Comparison of ENCODE assay signal across 29 cellular contexts in the genomic region with DNA sequence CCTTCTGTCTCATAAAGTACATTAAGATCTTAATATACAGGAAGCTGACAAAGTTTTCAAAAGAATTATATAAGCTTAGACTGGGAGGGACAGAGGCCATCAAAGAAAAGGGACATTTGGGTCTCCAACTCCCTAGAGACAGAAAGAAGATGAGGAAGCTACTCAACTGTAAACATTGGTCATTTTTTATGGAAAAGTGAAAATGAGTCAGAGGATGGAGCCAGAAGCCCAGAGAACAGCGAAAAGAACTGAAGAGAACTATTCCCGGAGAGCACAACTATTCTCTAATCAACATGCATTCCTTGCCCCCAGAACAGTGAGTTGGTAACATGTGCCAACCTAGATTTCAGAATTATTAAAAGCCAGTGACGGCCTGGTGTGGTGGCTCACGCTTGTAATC.
"Had no signal": no experiment of that assay in that cellular context is flagged by ENCODE, and none has a peak within 500 bp of the region (broad histone marks: within the 10 kb centered on the region; RNA-seq: fewer than 3 reads in every experiment).

No MANE protein-coding gene starts in this region.

- H3K27ac ChIP-seq: neutrophil, ovary, parathyroid adenoma, psoas muscle, right lobe of liver, sigmoid colon, stomach, thoracic aorta, thyroid gland, tibial nerve, upper lobe of left lung, vagina had no signal

- DNase-seq: nephron progenitor cell; nucleus accumbens; ovary; posterior cingulate gyrus; psoas muscle; right cardiac atrium; right lobe of liver; sigmoid colon; small intestine; stimulated activated CD4-positive, alpha-beta T cell treated with anti-CD3 and anti-CD28 coated beads, Interleukin-15, amount 100 ng/mL, for 24 hours; stimulated activated CD4-positive, alpha-beta T cell treated with anti-CD3 and anti-CD28 coated beads, Interleukin-2, amount 100 ng/mL, for 24 hours; stimulated activated CD4-positive, alpha-beta T cell treated with anti-CD3 and anti-CD28 coated beads, Interleukin-2, amount 100 ng/mL, for 48 hours; stimulated activated CD4-positive, alpha-beta T cell treated with anti-CD3 and anti-CD28 coated beads, Interleukin-4, amount 100 ng/mL, for 24 hours; stimulated activated naive B cell treated with anti-CD40 and anti-IgM and Interleukin-4, amounts not matched to agents 10 μg/mL and 1 μg/mL and 100 μg/mL, for 72 hours; stimulated activated naive CD4-positive, alpha-beta T cell treated with Interleukin-2 at 50 U/mL for 16 hours; stomach; thyroid gland; trophoblast cell; upper lobe of left lung had no signal

- H3K27me3 ChIP-seq: neutrophil, ovary, right lobe of liver, sigmoid colon, stomach, thyroid gland, tibial nerve, upper lobe of left lung, vagina had no signal

- H3K27ac Mint-ChIP-seq: natural killer cell treated with Interleukin-12 subunit alpha and Interleukin-12 subunit beta and Interleukin-15 and Interleukin-18, amount 100 ng/mL, for 72 hours; nephron progenitor cell; progenitor cell of endocrine pancreas; stimulated activated effector memory CD8-positive, alpha-beta T cell treated with anti-CD3 and anti-CD28 coated beads, Interleukin-12 subunit alpha, Interleukin-12 subunit beta, amount 100 ng/mL, for 72 hours; stimulated activated naive B cell treated with anti-CD40 and anti-IgM and Interleukin-4, amounts not matched to agents 10 μg/mL and 1 μg/mL and 100 μg/mL, for 72 hours; stimulated activated naive CD8-positive, alpha-beta T cell treated with anti-CD3 and anti-CD28 coated beads, Interleukin-15, Interleukin-2, amounts not matched to agents 100 ng/mL and 50 ng/mL, for 24 hours had no signal

- H3K4me1 Mint-ChIP-seq: neural crest cell; stimulated activated effector memory CD8-positive, alpha-beta T cell treated with anti-CD3 and anti-CD28 coated beads, Interleukin-12 subunit alpha, Interleukin-12 subunit beta, amount 100 ng/mL, for 72 hours; stimulated activated naive B cell treated with anti-CD40 and anti-IgM and Interleukin-4, amounts not matched to agents 10 μg/mL and 1 μg/mL and 100 μg/mL, for 72 hours had no signal

- H3K27me3 Mint-ChIP-seq: natural killer cell treated with Interleukin-12 subunit alpha and Interleukin-12 subunit beta and Interleukin-15 and Interleukin-18, amount 100 ng/mL, for 72 hours; progenitor cell of endocrine pancreas; stimulated activated naive B cell treated with anti-CD40 and anti-IgM and Interleukin-4, amounts not matched to agents 10 μg/mL and 1 μg/mL and 100 μg/mL, for 72 hours; stimulated activated naive CD8-positive, alpha-beta T cell treated with anti-CD3 and anti-CD28 coated beads, Interleukin-15, Interleukin-2, amounts not matched to agents 100 ng/mL and 50 ng/mL, for 24 hours had no signal

- H3K9me3 ChIP-seq: neutrophil, ovary, psoas muscle, right lobe of liver, sigmoid colon, thoracic aorta, thyroid gland, tibial nerve, upper lobe of left lung, vagina had no signal

- H3K9me3 Mint-ChIP-seq: nephron progenitor cell had no signal

- H3K36me3 Mint-ChIP-seq: stimulated activated effector memory CD8-positive, alpha-beta T cell treated with anti-CD3 and anti-CD28 coated beads, Interleukin-12 subunit alpha, Interleukin-12 subunit beta, amount 100 ng/mL, for 72 hours; stimulated activated naive B cell treated with anti-CD40 and anti-IgM and Interleukin-4, amounts not matched to agents 10 μg/mL and 1 μg/mL and 100 μg/mL, for 72 hours had no signal

- H3K4me3 Mint-ChIP-seq: natural killer cell treated with Interleukin-12 subunit alpha and Interleukin-12 subunit beta and Interleukin-15 and Interleukin-18, amount 100 ng/mL, for 72 hours; nephron progenitor cell; neural crest cell; stimulated activated effector memory CD8-positive, alpha-beta T cell treated with anti-CD3 and anti-CD28 coated beads, Interleukin-12 subunit alpha, Interleukin-12 subunit beta, amount 100 ng/mL, for 72 hours; stimulated activated naive B cell treated with anti-CD40 and anti-IgM and Interleukin-4, amounts not matched to agents 10 μg/mL and 1 μg/mL and 100 μg/mL, for 72 hours; stimulated activated naive CD8-positive, alpha-beta T cell treated with anti-CD3 and anti-CD28 coated beads, Interleukin-15, Interleukin-2, amounts not matched to agents 100 ng/mL and 50 ng/mL, for 24 hours had no signal

- ATAC-seq: natural killer cell treated with Interleukin-12 subunit alpha and Interleukin-12 subunit beta and Interleukin-15 and Interleukin-18, amount 100 ng/mL, for 72 hours; psoas muscle; right cardiac atrium; right lobe of liver; stimulated activated effector memory CD8-positive, alpha-beta T cell treated with anti-CD3 and anti-CD28 coated beads, Interleukin-12 subunit alpha, Interleukin-12 subunit beta, amount 100 ng/mL, for 72 hours; stimulated activated naive B cell treated with anti-CD40 and anti-IgM and Interleukin-4, amounts not matched to agents 10 μg/mL and 1 μg/mL and 100 μg/mL, for 72 hours had no signal

- H3K4me1 ChIP-seq: parathyroid adenoma, psoas muscle, right lobe of liver, sigmoid colon, stomach, thyroid gland, tibial nerve, upper lobe of left lung, vagina had no signal

- H3K4me3 ChIP-seq: ovary, psoas muscle, right lobe of liver, sigmoid colon, stomach, thoracic aorta, thyroid gland, tibial nerve, upper lobe of left lung, vagina had no signal

- H3K36me3 ChIP-seq: neutrophil, ovary, right lobe of liver, sigmoid colon, stomach, thoracic aorta, thyroid gland, tibial nerve, upper lobe of left lung, vagina had no signal
